Comparison of ENCODE assay signal across 11 cellular contexts in the genomic region with DNA sequence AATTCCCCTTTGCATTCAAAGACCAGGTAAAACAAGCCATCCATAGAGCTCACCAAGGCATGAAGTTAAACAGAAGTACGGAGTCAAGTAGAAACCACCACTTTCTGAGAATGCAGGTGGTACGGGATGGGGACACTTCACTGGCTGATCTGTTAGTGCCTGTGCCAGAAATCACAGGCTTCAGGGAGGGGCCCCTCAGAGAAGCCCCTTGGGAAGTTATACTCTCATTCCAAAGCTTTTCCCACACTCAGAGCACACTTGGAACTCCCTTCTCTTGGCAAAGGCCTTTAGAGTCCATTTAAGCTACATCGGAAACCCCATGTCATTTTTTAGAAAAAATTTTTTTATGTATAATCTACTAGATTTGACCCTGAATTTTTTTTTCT.
DNase-seq lines count a peak whose midpoint lies in the region; ATAC-seq and TF ChIP-seq lines count a peak whose summit lies in the region.
"Had no signal": no experiment of that assay in that cellular context is flagged by ENCODE, and none has a peak within 500 bp of the region (broad histone marks: within the 10 kb centered on the region; RNA-seq: fewer than 3 reads in every experiment).

No MANE protein-coding gene starts in this region.

- TF ChIP-seq CTCF in HFFc6 (IDR thresholded peaks at IDR 0.05) (no peak), gastrocnemius medialis (IDR thresholded peaks at IDR 0.05 in 4 of 5, conservative IDR thresholded peaks at IDR 0.05 in 1 of 5) (no peak)

- in situ Hi-C loops in gastrocnemius medialis (cut with MboI; ENCODE audit: low sequenced_read_pairs in 4 of 4), result loop anchor here in 1 of 4 donors (25.0 kb wide), 1 partner anchor 211 kb away; no protein-coding TSS in a partner anchor

- peak overlapping the region; percentile 79 for H3K4me3 Mint-ChIP-seq in HFFc6
- H3K4me3 Mint-ChIP-seq: activated CD8-positive, alpha-beta T cell treated with anti-CD3 and anti-CD28 coated beads, Interleukin-2, amount 10 ng/mL, durations not matched to agents 7 days and 5 days had no signal

- no peak overlapping the region for H3K27ac ChIP-seq in iPS-20b (ENCODE audit: low read length)
- H3K27ac ChIP-seq in gastrocnemius medialis, result peak overlapping the region in 2 of 4 donors; percentile 61 to 75
- H3K27ac ChIP-seq: ascending aorta had no signal

- no peaks in the 10 kb centered on the region; the same call in 1 of the 2 replicates for H3K27me3 Mint-ChIP-seq in HFFc6 (ENCODE audit: insufficient read depth)

- no peaks in the 10 kb centered on the region for H3K36me3 Mint-ChIP-seq in HFFc6 (ENCODE audit: low read depth)

- H3K36me3 ChIP-seq in adipocyte (ENCODE audit: control insufficient read depth, insufficient read depth, low read length, severe bottlenecking) (no peaks in the 10 kb centered on the region), iPS-20b (ENCODE audit: insufficient read depth, low read depth, low read length) (no peaks in the 10 kb centered on the region), gastrocnemius medialis (no peaks in the 10 kb centered on the region)
- H3K36me3 ChIP-seq: ascending aorta had no signal

- intact Hi-C loops in gastrocnemius medialis (cut with DNase I; ENCODE audit: low total_unique reads), result no loop called here

- H3K9me3 ChIP-seq in adipocyte (ENCODE audit: control insufficient read depth, low read length) (no peaks in the 10 kb centered on the region), iPS-20b (ENCODE audit: insufficient read depth, low read depth, low read length) (no peaks in the 10 kb centered on the region), gastrocnemius medialis (no peaks in the 10 kb centered on the region)
- H3K9me3 ChIP-seq: ascending aorta had no signal

- peak overlapping the region; percentile 93 for H3K27ac Mint-ChIP-seq in HFFc6
- H3K27ac Mint-ChIP-seq: activated CD8-positive, alpha-beta T cell treated with anti-CD3 and anti-CD28 coated beads, Interleukin-2, amount 10 ng/mL, durations not matched to agents 7 days and 5 days had no signal

- H3K27me3 ChIP-seq in adipocyte (replicated peaks; ENCODE audit: control insufficient read depth, insufficient read depth, low read length) (no peaks in the 10 kb centered on the region), iPS-20b (ENCODE audit: insufficient read depth, low read length) (no peaks in the 10 kb centered on the region), gastrocnemius medialis (no peaks in the 10 kb centered on the region)
- H3K27me3 ChIP-seq: ascending aorta had no signal

- H3K9ac ChIP-seq in adipocyte (ENCODE audit: low read length), result peak overlapping the region; percentile 54
- H3K9ac ChIP-seq in iPS-20b (ENCODE audit: low read depth, low read length), result peak overlapping the region; percentile 45; the same call in 1 of the 2 replicates

- peaks cover 47% of the 10 kb centered on the region for H3K4me1 Mint-ChIP-seq in HFFc6 (ENCODE audit: low read depth)

- DNase-seq in HFFc6, result no peak
- no peak for DNase-seq in adipocyte (ENCODE audit: low read depth)
- DNase-seq in gastrocnemius medialis, result no peak
- no peak for DNase-seq in NCI-H187 (lab: John Stamatoyannopoulos, UW)
- DNase-seq: activated CD8-positive, alpha-beta T cell treated with anti-CD3 and anti-CD28 coated beads, Interleukin-2, amount 10 ng/mL, durations not matched to agents 7 days and 5 days; NCI-H69 had no signal

- H3K4me3 ChIP-seq in adipocyte (ENCODE audit: low read length) (peak overlapping the region; percentile 77), iPS-20b (ENCODE audit: low read length) (peak overlapping the region; percentile 64), gastrocnemius medialis (peak overlapping the region in 2 of 4 donors; percentile 17 to 44)
- H3K4me3 ChIP-seq: ascending aorta had no signal

- peaks cover 7% of the 10 kb centered on the region for H3K4me1 ChIP-seq in adipocyte (ENCODE audit: control insufficient read depth, insufficient read depth, low read length)
- H3K4me1 ChIP-seq in iPS-20b (ENCODE audit: insufficient read depth, low read length), result peaks cover 10% of the 10 kb centered on the region; the same call in 1 of the 2 replicates
- H3K4me1 ChIP-seq in gastrocnemius medialis, result no peaks in the 10 kb centered on the region
- H3K4me1 ChIP-seq: ascending aorta had no signal

- H3K9me3 Mint-ChIP-seq in HFFc6, result no peaks in the 10 kb centered on the region

- TF ChIP-seq POLR2A in gastrocnemius medialis (IDR thresholded peaks at IDR 0.05), result no peak

- peak; percentile 38 to 53 for ATAC-seq in gastrocnemius medialis
- ATAC-seq in GM19452 (IDR thresholded peaks at IDR 0.05; ENCODE audit: unreplicated experiment), result no peak
- no peak for ATAC-seq in GM21825 (IDR thresholded peaks at IDR 0.05; ENCODE audit: unreplicated experiment)
- ATAC-seq in GM21423 (IDR thresholded peaks at IDR 0.05; ENCODE audit: unreplicated experiment), result no peak
- ATAC-seq: activated CD8-positive, alpha-beta T cell treated with anti-CD3 and anti-CD28 coated beads, Interleukin-2, amount 10 ng/mL, durations not matched to agents 7 days and 5 days had no signal

Comparison
In these comparisons a context has a peak if more than half of its experiments do, and no peak if none do; other contexts are left out.
1. ATAC-seq: peak in gastrocnemius medialis (2 of 2); none in GM19452 (single experiment), GM21825 (single experiment) and GM21423 (single experiment).